ENCODE assay signal across 1 cellular context in the genomic region with DNA sequence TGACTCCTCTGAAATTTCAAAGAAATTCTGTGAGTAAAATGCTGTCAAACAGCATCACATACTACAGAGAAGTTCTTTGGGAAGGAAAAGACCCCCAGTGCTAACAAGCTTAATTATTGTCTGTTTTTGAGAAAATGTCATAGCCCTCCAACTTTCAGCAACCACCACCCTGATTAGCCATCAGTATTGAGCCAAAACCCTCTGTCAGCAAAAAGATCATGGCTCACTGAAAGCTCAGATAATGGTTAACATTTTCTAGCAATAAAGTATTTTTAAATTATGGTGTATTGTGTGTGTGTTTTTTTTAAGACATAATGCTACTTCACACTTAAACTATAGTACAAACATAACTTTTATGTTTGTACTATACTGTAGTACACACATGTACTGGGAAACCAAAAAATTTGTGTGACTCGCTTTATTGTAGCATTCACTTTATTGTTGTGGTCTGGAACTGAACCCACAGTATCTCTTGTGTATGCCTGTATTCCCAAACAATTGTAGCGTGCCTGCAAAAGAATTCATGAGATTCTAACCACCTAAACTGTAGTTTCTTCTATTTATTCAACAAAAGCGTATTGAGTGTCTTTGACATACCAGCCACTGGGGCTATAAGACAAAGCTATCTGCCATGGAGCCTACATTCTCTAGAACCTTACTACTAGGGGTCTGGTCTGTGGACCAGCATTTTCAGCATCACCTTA.
A peak's percentile ranks its signal among the peaks of the same experiment; 100 is the strongest.
TF ChIP-seq lines count a peak whose summit lies in the region.

No MANE protein-coding gene starts in this region.

TF ChIP-seq in HepG2, 621 proteins besides CTCF, POLR2A, EP300 and RAD21:
- TF ChIP-seq ZIK1 (CRISPR knock-in tag; IDR thresholded peaks at IDR 0.05; ENCODE audit: borderline replicate concordance, low read depth) (no peak), MAFK (conservative IDR thresholded peaks at IDR 0.05 in 1 of 2, IDR thresholded peaks at IDR 0.05 in 1 of 2; ENCODE audit: low read length in 2 of 2) (peak; percentile 48 to 73; a peak in 2 of 4 replicates), MATR3 (CRISPR knock-in tag; IDR thresholded peaks at IDR 0.05) (no peak), MAFF (IDR thresholded peaks at IDR 0.05; ENCODE audit: low read depth, low read length) (peak; percentile 47; the same call in 1 of the 2 replicates), ELF1 (CRISPR knock-in tag; IDR thresholded peaks at IDR 0.05) (no peak), PHB2 (IDR thresholded peaks at IDR 0.05; ENCODE audit: partially characterized antibody) (no peak)
